ENCODE assay signal across 8 cellular contexts in genomic region chr9:113516840-113517577, GRCh38.
DNase-seq lines count a peak whose midpoint lies in the region; ATAC-seq lines count a peak whose summit lies in the region.

No MANE protein-coding gene starts in this region.

- no peaks in the 10 kb centered on the region for H3K36me3 ChIP-seq in effector memory CD4-positive, alpha-beta T cell (ENCODE audit: control insufficient read depth, insufficient read depth, low read length)

- H3K9me3 ChIP-seq in effector memory CD4-positive, alpha-beta T cell (ENCODE audit: control insufficient read depth, low read length), result no peaks in the 10 kb centered on the region

- ATAC-seq in GM19351 (IDR thresholded peaks at IDR 0.05; ENCODE audit: unreplicated experiment) (peak; percentile 89), HG03280 (IDR thresholded peaks at IDR 0.05; ENCODE audit: unreplicated experiment) (peak; percentile 87)

- H3K4me1 ChIP-seq in effector memory CD4-positive, alpha-beta T cell (ENCODE audit: control insufficient read depth, insufficient read depth, low read length, poor library complexity, severe bottlenecking), result peaks cover 71% of the 10 kb centered on the region

- H3K27ac ChIP-seq in effector memory CD4-positive, alpha-beta T cell (ENCODE audit: insufficient read depth, low read length, poor library complexity, severe bottlenecking), result peak overlapping the region; percentile 74
- no peak overlapping the region for H3K27ac ChIP-seq in caudate nucleus (ENCODE audit: low read depth, low read length)

- DNase-seq in activated CD4-positive, CD25-positive, alpha-beta regulatory T cell (lab: John Stamatoyannopoulos, UW), result peak; percentile 31 to 46 (median 42)
- peak; percentile 50 to 69 (median 50) for DNase-seq in effector memory CD4-positive, alpha-beta T cell
- peak; percentile 44 for DNase-seq in stimulated activated CD8-positive, alpha-beta memory T cell treated with anti-CD3 and anti-CD28 coated beads, Interleukin-15, amount 100 ng/mL, for 24 hours (ENCODE audit: low read depth)
- no peak for DNase-seq in NCI-H2171 treated with DMSO at 0.1 percent for 48 hours (lab: John Stamatoyannopoulos, UW)
- DNase-seq in DMS153 (lab: John Stamatoyannopoulos, UW), result no peak
- no peak for DNase-seq in caudate nucleus (lab: John Stamatoyannopoulos, UW)

- H3K4me3 ChIP-seq in effector memory CD4-positive, alpha-beta T cell (ENCODE audit: insufficient read depth, low read depth, low read length, poor library complexity, severe bottlenecking), result peak overlapping the region; percentile 54

- H3K27me3 ChIP-seq in effector memory CD4-positive, alpha-beta T cell (replicated peaks; ENCODE audit: control insufficient read depth, insufficient read depth, low read length, poor library complexity, severe bottlenecking), result no peaks in the 10 kb centered on the region

Comparison
In these comparisons a context has a peak if more than half of its experiments do, and no peak if none do; other contexts are left out.
1. DNase-seq: peak in activated CD4-positive, CD25-positive, alpha-beta regulatory T cell (4 of 4), effector memory CD4-positive, alpha-beta T cell (3 of 3) and stimulated activated CD8-positive, alpha-beta memory T cell treated with anti-CD3 and anti-CD28 coated beads, Interleukin-15, amount 100 ng/mL, for 24 hours (single experiment); none in NCI-H2171 treated with DMSO at 0.1 percent for 48 hours (single experiment), DMS153 (single experiment) and caudate nucleus (0 of 61).